1 cellular context compared by ENCODE assay signal in the genomic region with DNA sequence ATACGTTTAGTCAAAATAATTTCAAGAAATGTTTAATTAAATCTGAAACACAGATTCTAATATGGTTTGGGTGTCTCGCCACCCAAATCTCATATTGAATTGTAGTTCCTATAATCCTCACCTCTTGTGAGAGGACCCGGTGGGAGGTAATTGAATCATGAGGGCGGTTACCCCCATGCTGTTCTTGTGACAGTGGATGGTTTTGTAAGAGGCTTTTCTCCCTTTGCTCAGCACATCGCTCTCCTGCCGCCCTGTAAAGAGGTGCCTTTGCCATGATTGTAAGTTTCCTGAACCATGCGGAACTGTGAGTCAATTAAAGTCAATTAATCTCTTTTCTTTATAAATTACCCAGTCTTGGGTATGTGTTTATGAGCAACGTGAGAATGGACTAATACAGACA.
TF ChIP-seq lines count a peak whose summit lies in the region.

No MANE protein-coding gene starts in this region.

TF ChIP-seq in GM23338, 12 proteins besides CTCF, POLR2A, EP300 and RAD21 (continued from another document):
- TF ChIP-seq, protein P1, sequence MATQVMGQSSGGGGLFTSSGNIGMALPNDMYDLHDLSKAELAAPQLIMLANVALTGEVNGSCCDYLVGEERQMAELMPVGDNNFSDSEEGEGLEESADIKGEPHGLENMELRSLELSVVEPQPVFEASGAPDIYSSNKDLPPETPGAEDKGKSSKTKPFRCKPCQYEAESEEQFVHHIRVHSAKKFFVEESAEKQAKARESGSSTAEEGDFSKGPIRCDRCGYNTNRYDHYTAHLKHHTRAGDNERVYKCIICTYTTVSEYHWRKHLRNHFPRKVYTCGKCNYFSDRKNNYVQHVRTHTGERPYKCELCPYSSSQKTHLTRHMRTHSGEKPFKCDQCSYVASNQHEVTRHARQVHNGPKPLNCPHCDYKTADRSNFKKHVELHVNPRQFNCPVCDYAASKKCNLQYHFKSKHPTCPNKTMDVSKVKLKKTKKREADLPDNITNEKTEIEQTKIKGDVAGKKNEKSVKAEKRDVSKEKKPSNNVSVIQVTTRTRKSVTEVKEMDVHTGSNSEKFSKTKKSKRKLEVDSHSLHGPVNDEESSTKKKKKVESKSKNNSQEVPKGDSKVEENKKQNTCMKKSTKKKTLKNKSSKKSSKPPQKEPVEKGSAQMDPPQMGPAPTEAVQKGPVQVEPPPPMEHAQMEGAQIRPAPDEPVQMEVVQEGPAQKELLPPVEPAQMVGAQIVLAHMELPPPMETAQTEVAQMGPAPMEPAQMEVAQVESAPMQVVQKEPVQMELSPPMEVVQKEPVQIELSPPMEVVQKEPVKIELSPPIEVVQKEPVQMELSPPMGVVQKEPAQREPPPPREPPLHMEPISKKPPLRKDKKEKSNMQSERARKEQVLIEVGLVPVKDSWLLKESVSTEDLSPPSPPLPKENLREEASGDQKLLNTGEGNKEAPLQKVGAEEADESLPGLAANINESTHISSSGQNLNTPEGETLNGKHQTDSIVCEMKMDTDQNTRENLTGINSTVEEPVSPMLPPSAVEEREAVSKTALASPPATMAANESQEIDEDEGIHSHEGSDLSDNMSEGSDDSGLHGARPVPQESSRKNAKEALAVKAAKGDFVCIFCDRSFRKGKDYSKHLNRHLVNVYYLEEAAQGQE (IDR thresholded peaks at IDR 0.05; ENCODE audit: unreplicated experiment) = no peak
- TF ChIP-seq NANOG (IDR thresholded peaks at IDR 0.05; ENCODE audit: borderline replicate concordance) (no peak), ZNF114 (CRISPR knock-in tag; IDR thresholded peaks at IDR 0.05) (no peak), JUNB (IDR thresholded peaks at IDR 0.05; ENCODE audit: unreplicated experiment) (no peak), CREB1 (CRISPR knock-in tag; IDR thresholded peaks at IDR 0.05; ENCODE audit: low read depth) (no peak), ZNF331 (CRISPR knock-in tag; IDR thresholded peaks at IDR 0.05; ENCODE audit: low read depth) (no peak), STAT1 (IDR thresholded peaks at IDR 0.05; ENCODE audit: unreplicated experiment) (no peak)
- TF ChIP-seq, protein P2, sequence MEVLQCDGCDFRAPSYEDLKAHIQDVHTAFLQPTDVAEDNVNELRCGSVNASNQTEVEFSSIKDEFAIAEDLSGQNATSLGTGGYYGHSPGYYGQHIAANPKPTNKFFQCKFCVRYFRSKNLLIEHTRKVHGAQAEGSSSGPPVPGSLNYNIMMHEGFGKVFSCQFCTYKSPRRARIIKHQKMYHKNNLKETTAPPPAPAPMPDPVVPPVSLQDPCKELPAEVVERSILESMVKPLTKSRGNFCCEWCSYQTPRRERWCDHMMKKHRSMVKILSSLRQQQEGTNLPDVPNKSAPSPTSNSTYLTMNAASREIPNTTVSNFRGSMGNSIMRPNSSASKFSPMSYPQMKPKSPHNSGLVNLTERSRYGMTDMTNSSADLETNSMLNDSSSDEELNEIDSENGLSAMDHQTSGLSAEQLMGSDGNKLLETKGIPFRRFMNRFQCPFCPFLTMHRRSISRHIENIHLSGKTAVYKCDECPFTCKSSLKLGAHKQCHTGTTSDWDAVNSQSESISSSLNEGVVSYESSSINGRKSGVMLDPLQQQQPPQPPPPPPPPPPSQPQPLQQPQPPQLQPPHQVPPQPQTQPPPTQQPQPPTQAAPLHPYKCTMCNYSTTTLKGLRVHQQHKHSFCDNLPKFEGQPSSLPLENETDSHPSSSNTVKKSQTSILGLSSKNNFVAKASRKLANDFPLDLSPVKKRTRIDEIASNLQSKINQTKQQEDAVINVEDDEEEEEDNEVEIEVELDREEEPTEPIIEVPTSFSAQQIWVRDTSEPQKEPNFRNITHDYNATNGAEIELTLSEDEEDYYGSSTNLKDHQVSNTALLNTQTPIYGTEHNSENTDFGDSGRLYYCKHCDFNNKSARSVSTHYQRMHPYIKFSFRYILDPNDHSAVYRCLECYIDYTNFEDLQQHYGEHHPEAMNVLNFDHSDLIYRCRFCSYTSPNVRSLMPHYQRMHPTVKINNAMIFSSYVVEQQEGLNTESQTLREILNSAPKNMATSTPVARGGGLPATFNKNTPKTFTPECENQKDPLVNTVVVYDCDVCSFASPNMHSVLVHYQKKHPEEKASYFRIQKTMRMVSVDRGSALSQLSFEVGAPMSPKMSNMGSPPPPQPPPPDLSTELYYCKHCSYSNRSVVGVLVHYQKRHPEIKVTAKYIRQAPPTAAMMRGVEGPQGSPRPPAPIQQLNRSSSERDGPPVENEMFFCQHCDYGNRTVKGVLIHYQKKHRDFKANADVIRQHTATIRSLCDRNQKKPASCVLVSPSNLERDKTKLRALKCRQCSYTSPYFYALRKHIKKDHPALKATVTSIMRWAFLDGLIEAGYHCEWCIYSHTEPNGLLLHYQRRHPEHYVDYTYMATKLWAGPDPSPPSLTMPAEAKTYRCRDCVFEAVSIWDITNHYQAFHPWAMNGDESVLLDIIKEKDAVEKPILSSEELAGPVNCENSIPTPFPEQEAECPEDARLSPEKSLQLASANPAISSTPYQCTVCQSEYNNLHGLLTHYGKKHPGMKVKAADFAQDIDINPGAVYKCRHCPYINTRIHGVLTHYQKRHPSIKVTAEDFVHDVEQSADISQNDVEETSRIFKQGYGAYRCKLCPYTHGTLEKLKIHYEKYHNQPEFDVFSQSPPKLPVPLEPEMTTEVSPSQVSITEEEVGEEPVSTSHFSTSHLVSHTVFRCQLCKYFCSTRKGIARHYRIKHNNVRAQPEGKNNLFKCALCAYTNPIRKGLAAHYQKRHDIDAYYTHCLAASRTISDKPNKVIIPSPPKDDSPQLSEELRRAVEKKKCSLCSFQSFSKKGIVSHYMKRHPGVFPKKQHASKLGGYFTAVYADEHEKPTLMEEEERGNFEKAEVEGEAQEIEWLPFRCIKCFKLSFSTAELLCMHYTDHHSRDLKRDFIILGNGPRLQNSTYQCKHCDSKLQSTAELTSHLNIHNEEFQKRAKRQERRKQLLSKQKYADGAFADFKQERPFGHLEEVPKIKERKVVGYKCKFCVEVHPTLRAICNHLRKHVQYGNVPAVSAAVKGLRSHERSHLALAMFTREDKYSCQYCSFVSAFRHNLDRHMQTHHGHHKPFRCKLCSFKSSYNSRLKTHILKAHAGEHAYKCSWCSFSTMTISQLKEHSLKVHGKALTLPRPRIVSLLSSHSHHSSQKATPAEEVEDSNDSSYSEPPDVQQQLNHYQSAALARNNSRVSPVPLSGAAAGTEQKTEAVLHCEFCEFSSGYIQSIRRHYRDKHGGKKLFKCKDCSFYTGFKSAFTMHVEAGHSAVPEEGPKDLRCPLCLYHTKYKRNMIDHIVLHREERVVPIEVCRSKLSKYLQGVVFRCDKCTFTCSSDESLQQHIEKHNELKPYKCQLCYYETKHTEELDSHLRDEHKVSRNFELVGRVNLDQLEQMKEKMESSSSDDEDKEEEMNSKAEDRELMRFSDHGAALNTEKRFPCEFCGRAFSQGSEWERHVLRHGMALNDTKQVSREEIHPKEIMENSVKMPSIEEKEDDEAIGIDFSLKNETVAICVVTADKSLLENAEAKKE (CRISPR knock-in tag; IDR thresholded peaks at IDR 0.05) = no peak
